In genomic region chr12:31729728-31730127, GRCh38 we compare ENCODE assay signal across 1 cellular context.
TF ChIP-seq lines count a peak whose summit lies in the region.

No MANE protein-coding gene starts in this region.

TF ChIP-seq in IMR-90, 13 proteins besides CTCF, POLR2A, EP300 and RAD21 (continued from another document):
- TF ChIP-seq, protein P1, sequence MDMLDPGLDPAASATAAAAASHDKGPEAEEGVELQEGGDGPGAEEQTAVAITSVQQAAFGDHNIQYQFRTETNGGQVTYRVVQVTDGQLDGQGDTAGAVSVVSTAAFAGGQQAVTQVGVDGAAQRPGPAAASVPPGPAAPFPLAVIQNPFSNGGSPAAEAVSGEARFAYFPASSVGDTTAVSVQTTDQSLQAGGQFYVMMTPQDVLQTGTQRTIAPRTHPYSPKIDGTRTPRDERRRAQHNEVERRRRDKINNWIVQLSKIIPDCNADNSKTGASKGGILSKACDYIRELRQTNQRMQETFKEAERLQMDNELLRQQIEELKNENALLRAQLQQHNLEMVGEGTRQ (IDR thresholded peaks at IDR 0.05; ENCODE audit: low read depth, low read length), result no peak
- TF ChIP-seq CEBPB (IDR thresholded peaks at IDR 0.05; ENCODE audit: low read depth, low read length), result no peak
